In the genomic region with DNA sequence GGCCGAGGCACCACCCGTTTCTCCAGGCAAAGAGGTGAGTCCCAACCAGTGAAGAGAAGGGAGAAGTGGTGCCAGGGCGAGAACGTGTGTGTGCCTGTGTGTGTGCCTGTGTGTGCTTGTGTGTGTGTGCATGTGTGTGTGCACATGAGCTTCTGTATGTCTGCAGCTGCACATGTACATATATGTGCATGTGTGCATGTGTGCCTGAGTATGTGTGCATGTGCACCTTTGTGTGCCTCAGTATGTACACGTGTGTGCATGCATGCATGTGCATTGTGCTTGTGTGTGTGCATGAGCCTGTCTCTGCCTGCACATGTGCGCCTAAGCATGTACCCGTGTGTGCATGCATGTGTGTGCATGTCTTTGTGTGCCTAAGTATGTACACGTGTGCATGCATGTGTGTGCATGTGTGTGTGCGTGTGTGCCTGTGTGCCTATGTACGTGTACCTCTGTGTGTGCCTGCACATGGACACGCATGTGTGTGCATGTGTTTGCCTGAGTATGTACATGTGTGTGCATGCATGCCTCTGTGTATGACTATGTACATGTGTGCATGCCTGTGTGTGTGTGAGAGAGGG, we compare ENCODE assay signal across 19 cellular contexts. TPM values are rescaled to one million over a fixed set of nuclear protein-coding genes. Genes with fewer than 3 reads are reported as not detected.
DNase-seq lines count a peak whose midpoint lies in the region; ATAC-seq, FAIRE-seq and TF ChIP-seq lines count a peak whose summit lies in the region.
"Had no signal": no experiment of that assay in that cellular context is flagged by ENCODE, and none has a peak within 500 bp of the region (broad histone marks: within the 10 kb centered on the region; RNA-seq: fewer than 3 reads in every experiment).

No MANE protein-coding gene starts in this region.

- H3K9me1 ChIP-seq in K562 (ENCODE audit: control insufficient read depth, insufficient read depth, low read length), result no peaks in the 10 kb centered on the region

- H4K20me1 ChIP-seq in K562 (replicated peaks; ENCODE audit: control insufficient read depth, insufficient read depth, low read length) (peaks cover 13% of the 10 kb centered on the region; the same call in 1 of the 2 replicates), neural progenitor cell (ENCODE audit: low read depth) (peaks cover 2% of the 10 kb centered on the region)

- POLR2A ChIA-PET in K562 (lab: Yijun Ruan, JAX), result interaction anchor here (0.6 kb wide), 1 partner anchor 41 kb away, joined by 3 read pairs; no protein-coding TSS in a partner anchor

- peaks cover 5% of the 10 kb centered on the region for H3K4me1 Mint-ChIP-seq in neural progenitor cell
- peaks cover 3% of the 10 kb centered on the region for H3K4me1 Mint-ChIP-seq in activated T-cell treated with anti-CD3 and anti-CD28 coated beads, Interleukin-2, amount 50 U/mL, for 24 hours (ENCODE audit: low read depth)

- ATAC-seq in Right ventricle myocardium inferior (no peak), Right ventricle myocardium superior (ENCODE audit: poor library complexity) (no peak), K562 (no peak), GM21381 (IDR thresholded peaks at IDR 0.05; ENCODE audit: unreplicated experiment) (no peak)

- no peak for TF ChIP-seq POLR2A in K562 (conservative IDR thresholded peaks at IDR 0.05)

- H3K36me3 Mint-ChIP-seq in neural progenitor cell, result no peaks in the 10 kb centered on the region
- H3K36me3 Mint-ChIP-seq in activated T-cell treated with anti-CD3 and anti-CD28 coated beads, Interleukin-2, amount 50 U/mL, for 24 hours (ENCODE audit: low read depth), result no peaks in the 10 kb centered on the region
- H3K36me3 Mint-ChIP-seq: CD4-positive, alpha-beta memory T cell; IgD-negative memory B cell had no signal

- intact Hi-C loops in Right ventricle myocardium inferior (cut with DNase I), result no loop called here
- intact Hi-C loops in Right ventricle myocardium superior (cut with DNase I), result no loop called here
- intact Hi-C loops in K562 (cut with micrococcal nuclease), result no loop called here

- H3K4me1 ChIP-seq in K562 (replicated peaks in 1 of 2; ENCODE audit: control insufficient read depth in 2 of 2, insufficient read depth in 2 of 2, low read length in 2 of 2), result peaks cover 0 to 4% of the 10 kb centered on the region in 2 experiments; a peak in 1 of 5 replicates
- H3K4me1 ChIP-seq in neural progenitor cell, result no peaks in the 10 kb centered on the region
- H3K4me1 ChIP-seq: BE2C, HAP-1 had no signal

- BruUV-seq in K562 (replicated peaks; lab: Mats Ljungman, UMichigan), result no TSS peak

- H3K36me3 ChIP-seq in K562 (ENCODE audit: control insufficient read depth, insufficient read depth, low read length), result no peaks in the 10 kb centered on the region
- no peaks in the 10 kb centered on the region for H3K36me3 ChIP-seq in neural progenitor cell
- no peaks in the 10 kb centered on the region for H3K36me3 ChIP-seq in brain microvascular endothelial cell (replicated peaks)
- H3K36me3 ChIP-seq: BE2C, HAP-1 had no signal

- DNase-seq in Right ventricle myocardium inferior (ENCODE audit: missing footprints) (peak; percentile 33), Right ventricle myocardium superior (no peak), K562 (ENCODE audit: extremely low read depth in 1 of 4, low spot score in 3 of 4) (no peak), neural progenitor cell (ENCODE audit: low spot score) (no peak), brain microvascular endothelial cell (no peak)
- no peak for DNase-seq in activated T-cell treated with anti-CD3 and anti-CD28 coated beads, Interleukin-2, amount 50 U/mL, for 24 hours
- DNase-seq: 8988T; BE2C; CD4-positive, alpha-beta memory T cell; DMS79; GOT3; HFFc6 had no signal

- CTCF ChIA-PET in K562 (lab: Yijun Ruan, JAX; ENCODE audit: low intra/inter-chr PET ratio), result no interaction called here

- H3K27ac ChIP-seq in K562 (ENCODE audit: extremely low read depth, low read depth, low read length) (no peak overlapping the region), neural progenitor cell (no peak overlapping the region), brain microvascular endothelial cell (no peak overlapping the region)
- H3K27ac ChIP-seq: C4-2B, HL-60 had no signal

- H3K27ac Mint-ChIP-seq in neural progenitor cell, result no peak overlapping the region
- no peak overlapping the region for H3K27ac Mint-ChIP-seq in activated T-cell treated with anti-CD3 and anti-CD28 coated beads, Interleukin-2, amount 50 U/mL, for 24 hours
- H3K27ac Mint-ChIP-seq: CD4-positive, alpha-beta memory T cell; HFFc6; IgD-negative memory B cell had no signal

- H3F3A ChIP-seq in neural progenitor cell (ENCODE audit: low read depth), result peaks cover 9% of the 10 kb centered on the region

- H2AFZ ChIP-seq in K562 (ENCODE audit: low read depth, low read length), result no peak overlapping the region
- no peak overlapping the region for H2AFZ ChIP-seq in neural progenitor cell (replicated peaks)

- H3K9me3 ChIP-seq in K562 (replicated peaks; ENCODE audit: control insufficient read depth, insufficient read depth, low read depth, low read length), result peaks cover 3% of the 10 kb centered on the region; the same call in 1 of the 2 replicates
- H3K9me3 ChIP-seq in neural progenitor cell (ENCODE audit: low read depth), result no peaks in the 10 kb centered on the region
- H3K9me3 ChIP-seq: BE2C, HAP-1 had no signal

- H3K4me3 Mint-ChIP-seq in neural progenitor cell, result peak overlapping the region; percentile 21
- H3K4me3 Mint-ChIP-seq in activated T-cell treated with anti-CD3 and anti-CD28 coated beads, Interleukin-2, amount 50 U/mL, for 24 hours, result no peak overlapping the region
- H3K4me3 Mint-ChIP-seq: CD4-positive, alpha-beta memory T cell; HFFc6; IgD-negative memory B cell had no signal

- peaks cover 28% of the 10 kb centered on the region for H3K27me3 Mint-ChIP-seq in neural progenitor cell (ENCODE audit: insufficient read depth, low read depth)
- H3K27me3 Mint-ChIP-seq in activated T-cell treated with anti-CD3 and anti-CD28 coated beads, Interleukin-2, amount 50 U/mL, for 24 hours, result peaks cover 60% of the 10 kb centered on the region

- in situ Hi-C loops in K562 (cut with MboI) (no loop called here), brain microvascular endothelial cell (cut with HindIII; ENCODE audit: low pct_ligation_motif_present, low sequenced_read_pairs) (no loop called here)

- no peak for TF ChIP-seq RAD21 in K562 (CRISPR knock-in tag; conservative IDR thresholded peaks at IDR 0.05 in 1 of 2, IDR thresholded peaks at IDR 0.05 in 1 of 2)

- H3K9ac ChIP-seq in K562 (ENCODE audit: insufficient read depth in 1 of 2, low read depth in 2 of 2, low read length in 2 of 2) (no peak overlapping the region), neural progenitor cell (no peak overlapping the region)

- H3K4me3 ChIP-seq in K562 (no peak overlapping the region), neural progenitor cell (no peak overlapping the region), brain microvascular endothelial cell (ENCODE audit: low read depth, low read length) (no peak overlapping the region)
- H3K4me3 ChIP-seq: HAP-1 had no signal

- peaks cover 4% of the 10 kb centered on the region for H3K9me3 Mint-ChIP-seq in neural progenitor cell
- H3K9me3 Mint-ChIP-seq in activated T-cell treated with anti-CD3 and anti-CD28 coated beads, Interleukin-2, amount 50 U/mL, for 24 hours, result no peaks in the 10 kb centered on the region

- no peaks in the 10 kb centered on the region for H3K79me2 ChIP-seq in K562 (ENCODE audit: control insufficient read depth, insufficient read depth, low read length)
- no peaks in the 10 kb centered on the region for H3K79me2 ChIP-seq in neural progenitor cell (ENCODE audit: low read depth)

- TF ChIP-seq EP300 in K562 (IDR thresholded peaks at IDR 0.05; ENCODE audit: low read length), result no peak

- no peak overlapping the region for H3K4me2 ChIP-seq in K562 (ENCODE audit: insufficient read depth, low read length)
- H3K4me2 ChIP-seq in neural progenitor cell, result no peak overlapping the region

- 4% methylated on average over 11 of the region's 11 CpGs for WGBS in K562 (ENCODE audit: insufficient coverage, low coverage, missing lambda C conversion rate)

- FAIRE-seq in K562 (lab: Jason Lieb, UNC), result no peak
- FAIRE-seq: G401.6, GM12892 had no signal

- no peak for TF ChIP-seq CTCF in K562 (IDR thresholded peaks at IDR 0.05 in 2 of 3, conservative IDR thresholded peaks at IDR 0.05 in 1 of 3; ENCODE audit: insufficient read depth in 2 of 3, low read depth in 1 of 3, low read length in 3 of 3)
- TF ChIP-seq CTCF in neural progenitor cell (IDR thresholded peaks at IDR 0.05), result no peak
- TF ChIP-seq CTCF in brain microvascular endothelial cell (IDR thresholded peaks at IDR 0.05; ENCODE audit: low read depth, low read length, missing control alignments), result no peak

- H3K27me3 ChIP-seq in K562 (ENCODE audit: control insufficient read depth in 2 of 2, insufficient read depth in 2 of 2, low read length in 2 of 2) (peaks cover 27 to 88% of the 10 kb centered on the region in 2 experiments; a peak in 4 of 5 replicates), neural progenitor cell (peaks cover 96% of the 10 kb centered on the region), brain microvascular endothelial cell (replicated peaks) (peaks cover 2% of the 10 kb centered on the region)

TF ChIP-seq in K562, 482 proteins besides CTCF, POLR2A, EP300 and RAD21 (continues in another document):
- TF ChIP-seq, protein P1, sequence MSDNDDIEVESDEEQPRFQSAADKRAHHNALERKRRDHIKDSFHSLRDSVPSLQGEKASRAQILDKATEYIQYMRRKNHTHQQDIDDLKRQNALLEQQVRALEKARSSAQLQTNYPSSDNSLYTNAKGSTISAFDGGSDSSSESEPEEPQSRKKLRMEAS (CRISPR knock-in tag; IDR thresholded peaks at IDR 0.05), result peak; percentile 39; the same call in 1 of the 2 replicates
- TF ChIP-seq KDM1A (IDR thresholded peaks at IDR 0.05), result peak in 1 of 2 experiments; percentile 90; a peak in 1 of 4 replicates

RNA-seq across cellular contexts. Expression of a gene that starts 5.9 kb away (rescaled TPM):
- not detected for total RNA-seq in Right ventricle myocardium inferior
- not detected for total RNA-seq in Right ventricle myocardium superior
- not detected in 2 replicates for total RNA-seq in K562 (2011; cell fraction: chromatin; rRNA removed; ENCODE audit: low replicate concordance)
- not detected in 2 replicates for total RNA-seq in K562 (2011; cell fraction: nucleolus; rRNA removed)
- total RNA-seq in K562 (2011; cell fraction: nucleoplasm; rRNA removed), result not detected in 2 replicates
- not detected in 2 replicates for total RNA-seq in K562 (2014; rRNA removed)
- not detected in 2 replicates for total RNA-seq in K562 (2014; rRNA removed; fragmentation: Illumina TruSeq; extraction: Trizol)
- total RNA-seq in K562 (2015; rRNA removed; fragmentation: Illumina TruSeq; extraction: Trizol), result not detected in 2 replicates
- total RNA-seq in K562 (2021), result not detected in 2 replicates
- not detected in 2 replicates for polyA plus RNA-seq in K562 (2011; rRNA removed)
- not detected in 2 replicates for polyA plus RNA-seq in K562 (2011; cell fraction: cytosol; rRNA removed)
- not detected in 2 replicates for polyA plus RNA-seq in K562 (2011; cell fraction: nucleus; rRNA removed)
- 0.21 TPM in 1 of 2 replicates, not detected in the other for polyA plus RNA-seq in K562 (2012)
- not detected in 2 replicates for polyA plus RNA-seq in K562 (2014; fragmentation: Illumina TruSeq; extraction: Trizol)
- polyA plus RNA-seq in K562 (2014; fragmentation: Nextera tagmentation; extraction: Ambion mirVana), result not detected
- polyA plus RNA-seq in K562 (2014; rRNA removed), result not detected in 2 replicates
- polyA minus RNA-seq in K562 (2011; rRNA and poly(A)+ RNA removed), result not detected in 2 replicates
- not detected in 2 replicates for polyA minus RNA-seq in K562 (2011; cell fraction: cytosol; rRNA and poly(A)+ RNA removed)
- polyA minus RNA-seq in K562 (2011; cell fraction: nucleus; rRNA and poly(A)+ RNA removed), result not detected in 2 replicates
- 0.34 TPM in 1 of 2 replicates, not detected in the other for total RNA-seq in neural progenitor cell (ENCODE audit: low replicate concordance)
- total RNA-seq: CD4-positive, alpha-beta memory T cell; HFFc6 had no signal
